1 cellular context compared by ENCODE assay signal in genomic region chr6:110513001-110513400, GRCh38.
TF ChIP-seq lines count a peak whose summit lies in the region.

No MANE protein-coding gene starts in this region.

TF ChIP-seq in HEK293, 187 proteins besides CTCF, POLR2A, EP300 and RAD21 (continued from another document):
- TF ChIP-seq ELK4 (IDR thresholded peaks at IDR 0.05; ENCODE audit: borderline replicate concordance, low read depth, low read length) (no peak), ZNF654 (tag by site-specific recombination; IDR thresholded peaks at IDR 0.05; ENCODE audit: low read depth) (no peak), HOXA7 (CRISPR knock-in tag; IDR thresholded peaks at IDR 0.05; ENCODE audit: borderline replicate concordance) (no peak), ZBTB8A (tag by site-specific recombination; IDR thresholded peaks at IDR 0.05) (peak; percentile 35; the same call in 1 of the 2 replicates), ZNF571 (tag by site-specific recombination; IDR thresholded peaks at IDR 0.05) (no peak), OSR2 (tag by site-specific recombination; IDR thresholded peaks at IDR 0.05) (peak; percentile 30; the same call in 1 of the 2 replicates), ZNF112 (tag by site-specific recombination; IDR thresholded peaks at IDR 0.05) (no peak), ZBTB49 (tag by site-specific recombination; IDR thresholded peaks at IDR 0.05; ENCODE audit: low read depth) (no peak), ZNF335 (tag by site-specific recombination; conservative IDR thresholded peaks at IDR 0.05) (no peak), ZNF664 (tag by site-specific recombination; IDR thresholded peaks at IDR 0.05) (no peak), ZNF433 (tag by site-specific recombination; IDR thresholded peaks at IDR 0.05; ENCODE audit: low read depth) (no peak), ZFP69B (tag by site-specific recombination; IDR thresholded peaks at IDR 0.05) (no peak), ZNF610 (tag by site-specific recombination; IDR thresholded peaks at IDR 0.05; ENCODE audit: borderline replicate concordance) (no peak), ZBTB44 (tag by site-specific recombination; IDR thresholded peaks at IDR 0.05) (no peak), ZNF776 (tag by site-specific recombination; IDR thresholded peaks at IDR 0.05; ENCODE audit: borderline replicate concordance) (no peak), ZNF518A (tag by site-specific recombination; conservative IDR thresholded peaks at IDR 0.05; ENCODE audit: low read depth) (no peak), KLF9 (tag by site-specific recombination; IDR thresholded peaks at IDR 0.05; ENCODE audit: low read depth) (no peak), RBAK (tag by site-specific recombination; IDR thresholded peaks at IDR 0.05) (no peak), PATZ1 (tag by site-specific recombination; IDR thresholded peaks at IDR 0.05) (no peak), ZNF623 (tag by site-specific recombination; IDR thresholded peaks at IDR 0.05) (no peak), ZNF843 (tag by site-specific recombination; IDR thresholded peaks at IDR 0.05) (no peak), ZNF558 (tag by site-specific recombination; IDR thresholded peaks at IDR 0.05) (peak; percentile 67; the same call in 1 of the 2 replicates), ZNF747 (tag by site-specific recombination; IDR thresholded peaks at IDR 0.05) (no peak), BCL6B (tag by site-specific recombination; IDR thresholded peaks at IDR 0.05) (no peak), ZNF311 (tag by site-specific recombination; IDR thresholded peaks at IDR 0.05; ENCODE audit: borderline replicate concordance) (no peak), ZNF548 (tag by site-specific recombination; IDR thresholded peaks at IDR 0.05) (no peak), PRDM6 (tag by site-specific recombination; IDR thresholded peaks at IDR 0.05) (peak; percentile 96), ZNF2 (tag by site-specific recombination; IDR thresholded peaks at IDR 0.05) (no peak), ZSCAN5A (tag by site-specific recombination; IDR thresholded peaks at IDR 0.05) (no peak), ZNF26 (tag by site-specific recombination; IDR thresholded peaks at IDR 0.05) (no peak), ZNF354C (tag by site-specific recombination; IDR thresholded peaks at IDR 0.05; ENCODE audit: borderline replicate concordance, low read depth) (no peak), PRDM1 (tag by site-specific recombination; IDR thresholded peaks at IDR 0.05) (peak; percentile 51)
TF ChIP-seq in HEK293: peak in this region for 12.
